In the genomic region with DNA sequence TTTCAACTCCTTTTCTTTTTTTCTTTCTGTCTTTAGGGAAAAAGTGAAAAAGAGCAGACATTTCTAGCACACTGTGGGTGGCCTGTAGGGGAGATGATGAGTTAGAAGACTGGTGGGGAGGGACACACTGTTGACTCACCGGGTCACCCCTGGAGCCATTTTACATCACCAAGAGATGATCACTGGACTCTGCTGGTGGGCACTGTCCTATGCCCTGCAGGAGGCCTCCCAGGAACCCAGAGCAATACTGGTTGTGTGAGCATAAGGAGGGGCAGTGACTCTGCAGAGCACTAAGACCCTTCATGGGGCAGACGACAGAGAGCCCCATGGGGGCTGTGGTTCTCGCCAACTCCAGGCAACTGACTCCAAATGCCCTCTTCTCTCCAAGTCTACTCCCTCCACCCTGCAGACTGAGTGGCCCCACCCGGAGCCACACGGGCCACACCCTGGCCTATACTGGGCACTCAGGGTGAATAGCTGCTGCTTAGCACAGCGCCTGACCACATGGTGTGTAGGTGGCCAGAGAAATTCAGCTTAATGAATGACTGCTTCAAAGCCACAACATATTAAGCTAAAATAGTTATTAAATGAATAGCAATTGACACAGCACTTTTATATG, we compare ENCODE assay signal across 17 cellular contexts.
"Had no signal": no experiment of that assay in that cellular context is flagged by ENCODE, and none has a peak within 500 bp of the region (broad histone marks: within the 10 kb centered on the region; RNA-seq: fewer than 3 reads in every experiment).

No MANE protein-coding gene starts in this region.

- H3K9me3 Mint-ChIP-seq: activated B cell treated with CpG ODN at 0.5 μM for 24 hours; activated CD4-positive, alpha-beta T cell treated with anti-CD3 and anti-CD28 coated beads, Interleukin-2, amount 10 ng/mL, durations not matched to agents 24 days and 14 days; activated naive CD4-positive, alpha-beta T cell treated with anti-CD3 and anti-CD28 coated beads for 36 hours; activated T-helper 17 cell treated with anti-CD3 and anti-CD28 coated beads, Interleukin-2, amount 50 U/mL, for 72 hours; natural killer cell; T-cell had no signal

- H3K4me3 Mint-ChIP-seq: activated B cell treated with CpG ODN at 0.5 μM for 24 hours; activated CD4-positive, alpha-beta T cell treated with anti-CD3 and anti-CD28 coated beads, Interleukin-2, amount 10 ng/mL, durations not matched to agents 24 days and 14 days; activated naive CD4-positive, alpha-beta T cell treated with anti-CD3 and anti-CD28 coated beads for 36 hours; activated T-helper 17 cell treated with anti-CD3 and anti-CD28 coated beads, Interleukin-2, amount 50 U/mL, for 72 hours; natural killer cell; T-cell had no signal

- H3K27ac ChIP-seq: gastrocnemius medialis, sigmoid colon had no signal

- FAIRE-seq: colon, kidney had no signal

- H3K36me3 Mint-ChIP-seq: natural killer cell, T-cell had no signal

- H3K27ac Mint-ChIP-seq: activated B cell treated with CpG ODN at 0.5 μM for 24 hours; activated CD4-positive, alpha-beta T cell treated with anti-CD3 and anti-CD28 coated beads, Interleukin-2, amount 10 ng/mL, durations not matched to agents 24 days and 14 days; activated naive CD4-positive, alpha-beta T cell treated with anti-CD3 and anti-CD28 coated beads for 36 hours; activated T-helper 17 cell treated with anti-CD3 and anti-CD28 coated beads, Interleukin-2, amount 50 U/mL, for 72 hours; natural killer cell; progenitor cell of endocrine pancreas; T-cell had no signal

- ATAC-seq: activated T-helper 17 cell treated with anti-CD3 and anti-CD28 coated beads, Interleukin-2, amount 50 U/mL, for 72 hours; gastrocnemius medialis; T-cell had no signal

- H3K9me3 ChIP-seq: gastrocnemius medialis, sigmoid colon had no signal

- H3K4me3 ChIP-seq: gastrocnemius medialis, sigmoid colon had no signal

- DNase-seq: activated B cell treated with CpG ODN at 0.5 μM for 24 hours; activated CD4-positive, alpha-beta T cell treated with anti-CD3 and anti-CD28 coated beads, Interleukin-2, amount 10 ng/mL, durations not matched to agents 24 days and 14 days; activated naive CD4-positive, alpha-beta T cell treated with anti-CD3 and anti-CD28 coated beads for 36 hours; activated T-cell treated with anti-CD3 and anti-CD28 coated beads for 4 hours; effector CD4-positive, alpha-beta T cell; gastrocnemius medialis; kidney; midbrain; natural killer cell; nucleus accumbens; sigmoid colon; stimulated activated CD4-positive, alpha-beta T cell treated with anti-CD3 and anti-CD28 coated beads, Interleukin-2, amount 100 ng/mL, for 48 hours; stimulated activated naive CD4-positive, alpha-beta T cell treated with Interleukin-2 at 50 U/mL for 16 hours; T-cell had no signal

- H3K36me3 ChIP-seq: gastrocnemius medialis, sigmoid colon had no signal
